27 cellular contexts compared by ENCODE assay signal in genomic region chr2:162457021-162457420, GRCh38.
"Had no signal": no experiment of that assay in that cellular context is flagged by ENCODE, and none has a peak within 500 bp of the region (broad histone marks: within the 10 kb centered on the region; RNA-seq: fewer than 3 reads in every experiment).

No MANE protein-coding gene starts in this region.

- H3K36me3 Mint-ChIP-seq: activated naive CD4-positive, alpha-beta T cell treated with anti-CD3 and anti-CD28 coated beads, Interleukin-2, amount 50 U/mL, for 72 hours; IgD-negative memory B cell had no signal

- ATAC-seq: activated CD8-positive, alpha-beta T cell treated with anti-CD3 and anti-CD28 coated beads for 36 hours; activated naive CD4-positive, alpha-beta T cell treated with anti-CD3 and anti-CD28 coated beads, Interleukin-2, amount 50 U/mL, for 72 hours; Panc1 had no signal

- DNase-seq: activated CD4-positive, alpha-beta T cell treated with anti-CD3 and anti-CD28 coated beads, Interleukin-2, amount 10 ng/mL, durations not matched to agents 24 days and 14 days; activated CD4-positive, alpha-beta T cell treated with anti-CD3 and anti-CD28 coated beads, Interleukin-2, amount 50 U/mL, for 4 hours; activated CD8-positive, alpha-beta T cell treated with anti-CD3 and anti-CD28 coated beads for 36 hours; activated gamma-delta T cell treated with Interleukin-2 at 50 U/mL for 16 hours; activated naive CD4-positive, alpha-beta T cell treated with anti-CD3 and anti-CD28 coated beads for 36 hours; activated T-cell treated with anti-CD3 and anti-CD28 coated beads, Interleukin-2, amount 50 U/mL, for 1 hour; adrenal gland; anterior cingulate cortex; brain microvascular endothelial cell; central memory CD4-positive, alpha-beta T cell; Karpas-422; KBM-7; NCI-H1105 treated with DMSO at 0.1 percent for 48 hours; NCI-H1436; NCI-H1694; NCI-H1930; NCI-H345; RPMI8226; SHP77 treated with DMSO at 0.1 percent for 48 hours; SW 1271; T-helper 1 cell; T-helper 2 cell; T-helper 9 cell had no signal

- H3K9me3 Mint-ChIP-seq: activated CD4-positive, alpha-beta T cell treated with anti-CD3 and anti-CD28 coated beads, Interleukin-2, amount 10 ng/mL, durations not matched to agents 24 days and 14 days; activated CD8-positive, alpha-beta T cell treated with anti-CD3 and anti-CD28 coated beads for 36 hours; activated naive CD4-positive, alpha-beta T cell treated with anti-CD3 and anti-CD28 coated beads for 36 hours; activated T-helper 1 cell treated with anti-CD3 and anti-CD28 coated beads, Interleukin-12 subunit alpha, Interleukin-12 subunit beta, Interleukin-2, Interleukin-4 antibody, amounts not matched to agents 30 ng/mL and 10 ng/mL and 1 ng/mL, durations not matched to agents 14 hours and 24 hours and 36 hours had no signal

- H3K4me3 Mint-ChIP-seq: activated CD4-positive, alpha-beta T cell treated with anti-CD3 and anti-CD28 coated beads, Interleukin-2, amount 10 ng/mL, durations not matched to agents 24 days and 14 days; activated CD8-positive, alpha-beta T cell treated with anti-CD3 and anti-CD28 coated beads for 36 hours; activated naive CD4-positive, alpha-beta T cell treated with anti-CD3 and anti-CD28 coated beads for 36 hours; activated T-helper 1 cell treated with anti-CD3 and anti-CD28 coated beads, Interleukin-12 subunit alpha, Interleukin-12 subunit beta, Interleukin-2, Interleukin-4 antibody, amounts not matched to agents 30 ng/mL and 10 ng/mL and 1 ng/mL, durations not matched to agents 14 hours and 24 hours and 36 hours; IgD-negative memory B cell had no signal

- H3K27ac Mint-ChIP-seq: activated CD4-positive, alpha-beta T cell treated with anti-CD3 and anti-CD28 coated beads, Interleukin-2, amount 10 ng/mL, durations not matched to agents 24 days and 14 days; activated CD8-positive, alpha-beta T cell treated with anti-CD3 and anti-CD28 coated beads for 36 hours; activated naive CD4-positive, alpha-beta T cell treated with anti-CD3 and anti-CD28 coated beads for 36 hours; activated naive CD4-positive, alpha-beta T cell treated with anti-CD3 and anti-CD28 coated beads, Interleukin-2, amount 50 U/mL, for 72 hours; activated T-helper 1 cell treated with anti-CD3 and anti-CD28 coated beads, Interleukin-12 subunit alpha, Interleukin-12 subunit beta, Interleukin-2, Interleukin-4 antibody, amounts not matched to agents 30 ng/mL and 10 ng/mL and 1 ng/mL, durations not matched to agents 14 hours and 24 hours and 36 hours; IgD-negative memory B cell had no signal

- H3K27me3 Mint-ChIP-seq: activated CD4-positive, alpha-beta T cell treated with anti-CD3 and anti-CD28 coated beads, Interleukin-2, amount 10 ng/mL, durations not matched to agents 24 days and 14 days had no signal

- H3K4me1 Mint-ChIP-seq: activated CD4-positive, alpha-beta T cell treated with anti-CD3 and anti-CD28 coated beads, Interleukin-2, amount 10 ng/mL, durations not matched to agents 24 days and 14 days; IgD-negative memory B cell had no signal
